In genomic region chr3:13745636-13746035, GRCh38 we compare ENCODE assay signal across 8 cellular contexts.
"Had no signal": no experiment of that assay in that cellular context is flagged by ENCODE, and none has a peak within 500 bp of the region (broad histone marks: within the 10 kb centered on the region; RNA-seq: fewer than 3 reads in every experiment).

No MANE protein-coding gene starts in this region.

- DNase-seq: H7, HFFc6, KG1 had no signal

- H3K4me3 ChIP-seq: GM23338, HAP-1 had no signal

- H3K36me3 ChIP-seq: HAP-1 had no signal

- H3K4me2 ChIP-seq: GM23338 had no signal

- ATAC-seq: GM23338, HCT116 had no signal

- FAIRE-seq: H1, HTR-8/SVneo had no signal

- H3K4me1 ChIP-seq: HAP-1 had no signal

- H2AFZ ChIP-seq: GM23338 had no signal

- H3K9me3 ChIP-seq: HAP-1 had no signal
